Comparison of ENCODE assay signal across 7 cellular contexts in genomic region chr19:12789098-12789903, GRCh38. TPM values are rescaled to one million over a fixed set of nuclear protein-coding genes. Genes with fewer than 3 reads are reported as not detected.
A peak's percentile ranks its signal among the peaks of the same experiment; 100 is the strongest.
DNase-seq lines count a peak whose midpoint lies in the region; ATAC-seq, FAIRE-seq and TF ChIP-seq lines count a peak whose summit lies in the region.

No MANE protein-coding gene starts in this region.

- intact Hi-C loops in GM12878 (cut with micrococcal nuclease; ENCODE audit: unreplicated experiment), result loop anchor here (5.0 to 10.0 kb wide), 2 partner anchors 148 to 1694 kb away; partner anchors contain the start of gene CALR

- WGBS in GM12878 (ENCODE audit: insufficient coverage, insufficient replicate concordance, low lambda C conversion rate, missing lambda C conversion rate), result under 1% methylated on average over 45 of the region's 46 CpGs
- 1% methylated on average over 7 of the region's 46 CpGs for WGBS in suprapubic skin

- ATAC-seq in GM12878 (no peak), left lobe of liver (peak; percentile 33), HG02840 (IDR thresholded peaks at IDR 0.05; ENCODE audit: low FRiP score, unreplicated experiment) (no peak)

- in situ Hi-C loops in GM12878 (cut with MboI), result no loop called here

- BruUV-seq in GM12878 (replicated peaks; lab: Mats Ljungman, UMichigan), result no TSS peak

- H3K4me3 ChIP-seq in HUES48 (ENCODE audit: low read depth, low read length) (peak overlapping the region; percentile 78), GM12878 (peak overlapping the region; percentile 90), suprapubic skin (peak overlapping the region; percentile 88)

- no peaks in the 10 kb centered on the region for H4K20me1 ChIP-seq in GM12878 (ENCODE audit: control insufficient read depth, insufficient read depth)

- CTCF ChIA-PET in GM12878 (lab: Yijun Ruan, JAX), result interaction anchor here (1.4 to 4.2 kb wide), 3 partner anchors 7 to 24 kb away, joined by 8 to 44 read pairs (median 22); no protein-coding TSS in a partner anchor

- H3K4me1 ChIP-seq in ES-I3 (ENCODE audit: insufficient read depth, low read length) (peaks cover 16% of the 10 kb centered on the region), HUES48 (ENCODE audit: control insufficient read depth, insufficient read depth, low read length) (peaks cover 29% of the 10 kb centered on the region), GM12878 (ENCODE audit: control insufficient read depth, insufficient read depth, low read length) (peaks cover 55% of the 10 kb centered on the region), suprapubic skin (peaks cover 69% of the 10 kb centered on the region)

- H2AFZ ChIP-seq in GM12878 (ENCODE audit: control insufficient read depth, low read depth, low read length), result no peak overlapping the region; the same call in none of the 2 replicates

- peaks cover 42% of the 10 kb centered on the region for H3K79me2 ChIP-seq in GM12878 (ENCODE audit: control insufficient read depth, insufficient read depth, low read length)

- SMC1A ChIA-PET in GM12878 (lab: Charles Lee; ENCODE audit: uncharacterized antibody, unreplicated experiment), result interaction anchor here (1.4 to 4.1 kb wide), 3 partner anchors 12 to 29 kb away, joined by 3 to 28 read pairs (median 4); no protein-coding TSS in a partner anchor

- peak overlapping the region; percentile 67; the same call in 1 of the 2 replicates for H3K9ac ChIP-seq in ES-I3 (ENCODE audit: low read depth, low read length)
- H3K9ac ChIP-seq in HUES48 (ENCODE audit: low read depth, low read length), result no peak overlapping the region
- H3K9ac ChIP-seq in GM12878 (ENCODE audit: control insufficient read depth, insufficient read depth, low read length), result peak overlapping the region; percentile 97

- H3K27ac ChIP-seq in HUES48 (ENCODE audit: low read depth, low read length), result peak overlapping the region; percentile 72
- peak overlapping the region; percentile 99 for H3K27ac ChIP-seq in GM12878 (ENCODE audit: control insufficient read depth, insufficient read depth)
- peak overlapping the region; percentile 97 for H3K27ac ChIP-seq in suprapubic skin

- TF ChIP-seq CTCF in GM12878 (IDR thresholded peaks at IDR 0.05 in 2 of 3, conservative IDR thresholded peaks at IDR 0.05 in 1 of 3; ENCODE audit: control insufficient read depth in 2 of 3, extremely low read depth in 1 of 3, insufficient read depth in 1 of 3, low read depth in 3 of 3, low read length in 3 of 3), result no peak
- TF ChIP-seq CTCF in suprapubic skin (IDR thresholded peaks at IDR 0.05), result no peak

- H3K27me3 ChIP-seq in HUES48 (ENCODE audit: control insufficient read depth, insufficient read depth, low read length) (peaks cover 27% of the 10 kb centered on the region), GM12878 (replicated peaks in 1 of 2; ENCODE audit: control insufficient read depth in 2 of 2, insufficient read depth in 2 of 2, low read length in 1 of 2) (no peaks in the 10 kb centered on the region), suprapubic skin (no peaks in the 10 kb centered on the region)

- TF ChIP-seq POLR2A in GM12878 (IDR thresholded peaks at IDR 0.05; ENCODE audit: low read depth, low read length), result peak; percentile 75
- peak in 1 of 2 donors; percentile 16 for TF ChIP-seq POLR2A in suprapubic skin (IDR thresholded peaks at IDR 0.05)

- TF ChIP-seq EP300 in GM12878 (IDR thresholded peaks at IDR 0.05; ENCODE audit: borderline replicate concordance in 1 of 2, control insufficient read depth in 1 of 2, low read depth in 2 of 2, low read length in 2 of 2) (no peak), suprapubic skin (IDR thresholded peaks at IDR 0.05) (no peak)

- POLR2A ChIA-PET in GM12878 (lab: Charles Lee), result interaction anchor here (0.6 to 3.4 kb wide), 4 partner anchors 8 to 366 kb away, joined by 3 to 66 read pairs (median 4); no protein-coding TSS in a partner anchor

- RAD21 ChIA-PET in GM12878 (lab: Charles Lee; ENCODE audit: unreplicated experiment), result interaction anchor here (0.6 to 4.5 kb wide), 4 partner anchors 11 to 101 kb away, joined by 3 to 49 read pairs (median 4); no protein-coding TSS in a partner anchor

- DNase-seq in GM12878 (ENCODE audit: low read depth, low spot score), result no peak
- no peak for DNase-seq in left lobe of liver (ENCODE audit: low spot score)
- peak in 1 of 2 donors; percentile 79 for DNase-seq in suprapubic skin (ENCODE audit: low spot score in 2 of 2)
- DNase-seq in mucosa of gallbladder (ENCODE audit: low spot score), result no peak

- H3K36me3 ChIP-seq in ES-I3 (ENCODE audit: insufficient read depth, low read length) (no peaks in the 10 kb centered on the region), HUES48 (ENCODE audit: control insufficient read depth, insufficient read depth, low read length) (no peaks in the 10 kb centered on the region), GM12878 (ENCODE audit: control insufficient read depth in 2 of 2, insufficient read depth in 2 of 2, low read length in 1 of 2) (no peaks in the 10 kb centered on the region), suprapubic skin (no peaks in the 10 kb centered on the region)

- TF ChIP-seq RAD21 in GM12878 (IDR thresholded peaks at IDR 0.05; ENCODE audit: insufficient read depth, low read depth, low read length), result no peak

- H3K4me2 ChIP-seq in GM12878 (ENCODE audit: control insufficient read depth, insufficient read depth), result peak overlapping the region; percentile 97

- no peak for FAIRE-seq in GM12878 (lab: Jason Lieb, UNC)

- H3K9me3 ChIP-seq in ES-I3 (ENCODE audit: control insufficient read depth, insufficient read depth, low read length) (no peaks in the 10 kb centered on the region), HUES48 (ENCODE audit: control insufficient read depth, insufficient read depth, low read length) (no peaks in the 10 kb centered on the region), GM12878 (replicated peaks; ENCODE audit: control insufficient read depth, insufficient read depth, low read length) (no peaks in the 10 kb centered on the region; the same call in 2 of the 3 replicates), suprapubic skin (no peaks in the 10 kb centered on the region)

RNA-seq across cellular contexts. Expression of gene JUNB, which starts 2.0 kb away (rescaled TPM):
- total RNA-seq in GM12878 (2013; cell fraction: nucleolus; rRNA removed), result 202 and 232 TPM in 2 replicates
- 102 and 110 TPM in 2 replicates for total RNA-seq in GM12878 (2014; rRNA removed)
- total RNA-seq in GM12878 (2014; rRNA removed; fragmentation: Illumina TruSeq; extraction: Trizol), result 15.2 and 17.0 TPM in 2 replicates
- 116 and 123 TPM in 2 replicates for total RNA-seq in GM12878 (2021)
- 6.7 TPM for polyA plus RNA-seq in GM12878 (2011; ENCODE audit: low read depth)
- 17.2 and 65.1 TPM in 2 replicates for polyA plus RNA-seq in GM12878 (2011; rRNA removed)
- 146 and 179 TPM in 2 replicates for polyA plus RNA-seq in GM12878 (2011; cell fraction: cytosol; rRNA removed)
- polyA plus RNA-seq in GM12878 (2011; cell fraction: nucleus; rRNA removed), result 238 and 308 TPM in 2 replicates
- polyA plus RNA-seq in GM12878 (2012), result 47.0 and 94.2 TPM in 2 replicates
- 0.51 and 4.8 TPM in 2 replicates for polyA plus RNA-seq in GM12878 (2014; fragmentation: Illumina TruSeq; extraction: Trizol)
- 1 to 10 TPM in 1 of 2 experiments, under 1 TPM in 1; 0.55 to 2.4 TPM for polyA plus RNA-seq in GM12878 (2014; fragmentation: Nextera tagmentation; extraction: Ambion mirVana)
- 144 and 154 TPM in 2 replicates for polyA plus RNA-seq in GM12878 (2014; rRNA removed)
- 10 to 100 TPM; 71.6 to 96.6 TPM for polyA plus RNA-seq in GM12878 (2016; fragmentation: Nextera tagmentation; extraction: Ambion mirVana)
- 20.8 and 48.9 TPM in 2 replicates for polyA minus RNA-seq in GM12878 (2011; rRNA and poly(A)+ RNA removed)
- polyA minus RNA-seq in GM12878 (2011; cell fraction: cytosol; rRNA and poly(A)+ RNA removed), result 62.3 and 63.3 TPM in 2 replicates
- 99.1 and 140 TPM in 2 replicates for polyA minus RNA-seq in GM12878 (2011; cell fraction: nucleus; rRNA and poly(A)+ RNA removed)
- total RNA-seq in left lobe of liver, result 16.3 TPM
- total RNA-seq in suprapubic skin, result 1,000 to 10,000 TPM in 3 of 4 donors, 100 to 1,000 TPM in 1; 687 to 2,027 (median 1,088) TPM
- 119 TPM for total RNA-seq in mucosa of gallbladder

RNA-seq across cellular contexts. Expression of gene PRDX2, which starts 12.3 kb away (rescaled TPM):
- 52.5 and 53.2 TPM in 2 replicates for total RNA-seq in GM12878 (2013; cell fraction: nucleolus; rRNA removed)
- total RNA-seq in GM12878 (2014; rRNA removed), result 367 and 392 TPM in 2 replicates
- 230 and 258 TPM in 2 replicates for total RNA-seq in GM12878 (2014; rRNA removed; fragmentation: Illumina TruSeq; extraction: Trizol)
- total RNA-seq in GM12878 (2021), result 274 and 279 TPM in 2 replicates
- 150 TPM for polyA plus RNA-seq in GM12878 (2011; ENCODE audit: low read depth)
- polyA plus RNA-seq in GM12878 (2011; rRNA removed), result 45.7 and 93.0 TPM in 2 replicates
- 234 and 251 TPM in 2 replicates for polyA plus RNA-seq in GM12878 (2011; cell fraction: cytosol; rRNA removed)
- polyA plus RNA-seq in GM12878 (2011; cell fraction: nucleus; rRNA removed), result 136 and 184 TPM in 2 replicates
- 214 and 229 TPM in 2 replicates for polyA plus RNA-seq in GM12878 (2012)
- polyA plus RNA-seq in GM12878 (2014; fragmentation: Illumina TruSeq; extraction: Trizol), result 110 and 338 TPM in 2 replicates
- 100 to 1,000 TPM; 670 to 812 TPM for polyA plus RNA-seq in GM12878 (2014; fragmentation: Nextera tagmentation; extraction: Ambion mirVana)
- 327 and 338 TPM in 2 replicates for polyA plus RNA-seq in GM12878 (2014; rRNA removed)
- polyA plus RNA-seq in GM12878 (2016; fragmentation: Nextera tagmentation; extraction: Ambion mirVana), result 100 to 1,000 TPM; 349 to 384 TPM
- 69.4 and 109 TPM in 2 replicates for polyA minus RNA-seq in GM12878 (2011; rRNA and poly(A)+ RNA removed)
- 53.4 and 56.9 TPM in 2 replicates for polyA minus RNA-seq in GM12878 (2011; cell fraction: cytosol; rRNA and poly(A)+ RNA removed)
- polyA minus RNA-seq in GM12878 (2011; cell fraction: nucleus; rRNA and poly(A)+ RNA removed), result 26.4 and 43.7 TPM in 2 replicates
- total RNA-seq in left lobe of liver, result 224 TPM
- total RNA-seq in suprapubic skin, result 100 to 1,000 TPM; 270 to 579 (median 540) TPM
- 319 TPM for total RNA-seq in mucosa of gallbladder

RNA-seq across cellular contexts. Expression of gene THSD8, which starts 12.6 kb away (rescaled TPM):
- not detected in 2 replicates for total RNA-seq in GM12878 (2013; cell fraction: nucleolus; rRNA removed)
- total RNA-seq in GM12878 (2014; rRNA removed) (not detected in 2 replicates), GM12878 (2014; rRNA removed; fragmentation: Illumina TruSeq; extraction: Trizol) (0.69 TPM in 1 of 2 replicates, not detected in the other), GM12878 (2021) (25.1 and 30.0 TPM in 2 replicates), left lobe of liver (1.5 TPM), suprapubic skin (1 to 10 TPM in 1 of 4 donors, not detected in 3; 1.6 TPM), mucosa of gallbladder (4.1 TPM)
- polyA plus RNA-seq in GM12878 (2011; ENCODE audit: low read depth), result 3.9 TPM
- polyA plus RNA-seq in GM12878 (2011; rRNA removed) (5.6 and 8.8 TPM in 2 replicates), GM12878 (2014; fragmentation: Illumina TruSeq; extraction: Trizol) (10.9 and 12.5 TPM in 2 replicates), GM12878 (2014; fragmentation: Nextera tagmentation; extraction: Ambion mirVana) (10 to 100 TPM; 10.5 to 30.6 TPM), GM12878 (2014; rRNA removed) (0.11 and 0.24 TPM in 2 replicates), GM12878 (2016; fragmentation: Nextera tagmentation; extraction: Ambion mirVana) (10 to 100 TPM; 30.6 to 32.3 TPM)
- polyA plus RNA-seq in GM12878 (2011; cell fraction: cytosol; rRNA removed), result 0.33 and 0.57 TPM in 2 replicates
- polyA plus RNA-seq in GM12878 (2011; cell fraction: nucleus; rRNA removed), result 0.19 TPM in 1 of 2 replicates, not detected in the other
- polyA plus RNA-seq in GM12878 (2012), result 7.8 and 13.1 TPM in 2 replicates
- polyA minus RNA-seq in GM12878 (2011; rRNA and poly(A)+ RNA removed), result 1.5 TPM in 1 of 2 replicates, not detected in the other
- not detected in 2 replicates for polyA minus RNA-seq in GM12878 (2011; cell fraction: cytosol; rRNA and poly(A)+ RNA removed)
- polyA minus RNA-seq in GM12878 (2011; cell fraction: nucleus; rRNA and poly(A)+ RNA removed), result not detected in 2 replicates

RNA-seq across cellular contexts. Expression of gene HOOK2, which starts 13.9 kb away (rescaled TPM):
- 23.1 and 31.7 TPM in 2 replicates for total RNA-seq in GM12878 (2013; cell fraction: nucleolus; rRNA removed)
- 5.8 and 6.8 TPM in 2 replicates for total RNA-seq in GM12878 (2014; rRNA removed)
- 3.4 and 3.8 TPM in 2 replicates for total RNA-seq in GM12878 (2014; rRNA removed; fragmentation: Illumina TruSeq; extraction: Trizol)
- 6.4 and 8.3 TPM in 2 replicates for total RNA-seq in GM12878 (2021)
- 6.3 TPM for polyA plus RNA-seq in GM12878 (2011; ENCODE audit: low read depth)
- polyA plus RNA-seq in GM12878 (2011; rRNA removed), result 3.3 and 3.5 TPM in 2 replicates
- 3.0 and 3.4 TPM in 2 replicates for polyA plus RNA-seq in GM12878 (2011; cell fraction: cytosol; rRNA removed)
- polyA plus RNA-seq in GM12878 (2011; cell fraction: nucleus; rRNA removed), result 14.3 and 19.5 TPM in 2 replicates
- polyA plus RNA-seq in GM12878 (2012), result 11.6 and 13.2 TPM in 2 replicates
- polyA plus RNA-seq in GM12878 (2014; fragmentation: Illumina TruSeq; extraction: Trizol), result 4.4 and 5.6 TPM in 2 replicates
- polyA plus RNA-seq in GM12878 (2014; fragmentation: Nextera tagmentation; extraction: Ambion mirVana), result 1 to 10 TPM; 1.5 TPM
- 8.6 and 9.6 TPM in 2 replicates for polyA plus RNA-seq in GM12878 (2014; rRNA removed)
- 1 to 10 TPM; 7.5 to 9.2 TPM for polyA plus RNA-seq in GM12878 (2016; fragmentation: Nextera tagmentation; extraction: Ambion mirVana)
- polyA minus RNA-seq in GM12878 (2011; rRNA and poly(A)+ RNA removed), result 1.9 and 5.6 TPM in 2 replicates
- not detected in 2 replicates for polyA minus RNA-seq in GM12878 (2011; cell fraction: cytosol; rRNA and poly(A)+ RNA removed)
- polyA minus RNA-seq in GM12878 (2011; cell fraction: nucleus; rRNA and poly(A)+ RNA removed), result 5.7 and 8.6 TPM in 2 replicates
- total RNA-seq in left lobe of liver, result 23.2 TPM
- total RNA-seq in suprapubic skin, result 100 to 1,000 TPM in 2 of 4 donors, 10 to 100 TPM in 2; 55.1 to 227 (median 83.6) TPM
- total RNA-seq in mucosa of gallbladder, result 128 TPM

RNA-seq across cellular contexts. Expression of gene RNASEH2A, which starts 17.1 kb away (rescaled TPM):
- total RNA-seq in GM12878 (2013; cell fraction: nucleolus; rRNA removed), result 11.0 and 13.0 TPM in 2 replicates
- 41.7 and 46.9 TPM in 2 replicates for total RNA-seq in GM12878 (2014; rRNA removed)
- 35.2 and 39.6 TPM in 2 replicates for total RNA-seq in GM12878 (2014; rRNA removed; fragmentation: Illumina TruSeq; extraction: Trizol)
- total RNA-seq in GM12878 (2021), result 41.2 and 43.8 TPM in 2 replicates
- 10.0 TPM for polyA plus RNA-seq in GM12878 (2011; ENCODE audit: low read depth)
- polyA plus RNA-seq in GM12878 (2011; rRNA removed), result 20.3 and 35.4 TPM in 2 replicates
- polyA plus RNA-seq in GM12878 (2011; cell fraction: cytosol; rRNA removed), result 72.8 and 73.4 TPM in 2 replicates
- polyA plus RNA-seq in GM12878 (2011; cell fraction: nucleus; rRNA removed), result 36.7 and 45.4 TPM in 2 replicates
- 24.3 and 28.4 TPM in 2 replicates for polyA plus RNA-seq in GM12878 (2012)
- polyA plus RNA-seq in GM12878 (2014; fragmentation: Illumina TruSeq; extraction: Trizol), result 10.4 and 30.7 TPM in 2 replicates
- polyA plus RNA-seq in GM12878 (2014; fragmentation: Nextera tagmentation; extraction: Ambion mirVana), result 10 to 100 TPM; 17.4 to 19.1 TPM
- 54.4 and 65.3 TPM in 2 replicates for polyA plus RNA-seq in GM12878 (2014; rRNA removed)
- polyA plus RNA-seq in GM12878 (2016; fragmentation: Nextera tagmentation; extraction: Ambion mirVana), result 100 to 1,000 TPM in 1 of 2 experiments, 10 to 100 TPM in 1; 95.0 to 103 TPM
- polyA minus RNA-seq in GM12878 (2011; rRNA and poly(A)+ RNA removed), result 43.2 and 60.1 TPM in 2 replicates
- 21.4 and 24.6 TPM in 2 replicates for polyA minus RNA-seq in GM12878 (2011; cell fraction: cytosol; rRNA and poly(A)+ RNA removed)
- 9.1 and 17.9 TPM in 2 replicates for polyA minus RNA-seq in GM12878 (2011; cell fraction: nucleus; rRNA and poly(A)+ RNA removed)
- 3.0 TPM for total RNA-seq in left lobe of liver
- total RNA-seq in suprapubic skin, result 10 to 100 TPM; 12.3 to 15.4 (median 14.0) TPM
- 7.3 TPM for total RNA-seq in mucosa of gallbladder
